ENCODE assay signal across 1 cellular context in genomic region chr18:3914833-3915598, GRCh38.
TF ChIP-seq lines count a peak whose summit lies in the region.

No MANE protein-coding gene starts in this region.

TF ChIP-seq in GM12878, 131 proteins besides CTCF, POLR2A, EP300 and RAD21 (continued from another document):
- TF ChIP-seq ZBTB11 (CRISPR knock-in tag; IDR thresholded peaks at IDR 0.05): no peak
- TF ChIP-seq POLR2AphosphoS5 (IDR thresholded peaks at IDR 0.05; ENCODE audit: low read length): no peak
